9 cellular contexts compared by ENCODE assay signal in the genomic region with DNA sequence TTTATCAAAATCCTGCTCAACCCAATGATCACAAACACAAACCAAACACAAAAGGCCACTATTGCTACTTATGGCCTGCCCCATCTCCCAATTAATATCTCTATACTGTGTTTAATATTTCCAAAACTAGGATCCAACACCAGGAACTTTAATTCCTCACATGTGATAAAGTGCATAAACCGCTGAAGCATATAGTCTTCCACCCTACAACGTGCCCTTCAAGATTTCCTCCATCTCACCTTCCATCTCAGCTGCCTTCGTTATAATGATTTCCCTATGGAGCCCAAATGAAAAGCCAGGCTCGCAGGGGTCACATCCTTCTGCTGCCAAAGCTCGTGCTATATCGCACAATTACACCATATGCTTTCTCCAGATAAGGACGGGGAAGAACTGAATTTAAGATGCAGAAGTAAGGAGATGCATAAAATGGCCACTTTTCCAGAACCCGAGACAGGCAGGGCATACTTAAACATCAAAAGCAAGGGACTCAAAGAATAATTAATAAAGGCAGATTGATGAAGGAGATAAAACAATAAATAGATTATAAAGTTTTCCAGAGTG. TPM values are rescaled to one million over a fixed set of nuclear protein-coding genes. Genes with fewer than 3 reads are reported as not detected.
DNase-seq lines count a peak whose midpoint lies in the region; ATAC-seq and TF ChIP-seq lines count a peak whose summit lies in the region.
"Had no signal": no experiment of that assay in that cellular context is flagged by ENCODE, and none has a peak within 500 bp of the region (broad histone marks: within the 10 kb centered on the region; RNA-seq: fewer than 3 reads in every experiment).

No MANE protein-coding gene starts in this region.

- intact Hi-C loops in activated CD4-positive, alpha-beta T cell treated with anti-CD3 and anti-CD28 coated beads for 36 hours (cut with DNase I, micrococcal nuclease), result no loop called here

- CTCF ChIA-PET in activated CD4-positive, alpha-beta T cell treated with anti-CD3 and anti-CD28 coated beads for 36 hours (lab: Charles Lee), result interaction anchor here (0.7 kb wide), 1 partner anchor 14 kb away, joined by 3 read pairs; no protein-coding TSS in a partner anchor

- no peaks in the 10 kb centered on the region for H3K9me3 ChIP-seq in RWPE2 (ENCODE audit: severe bottlenecking)

- H3K27me3 ChIP-seq in RWPE2 (ENCODE audit: insufficient read depth, poor library complexity, severe bottlenecking), result no peaks in the 10 kb centered on the region

- ATAC-seq in activated CD4-positive, alpha-beta T cell treated with anti-CD3 and anti-CD28 coated beads for 36 hours, result no peak
- ATAC-seq in RWPE2 (ENCODE audit: low read depth), result no peak

- H3K27ac ChIP-seq in RWPE2 (ENCODE audit: poor library complexity, severe bottlenecking), result peak overlapping the region; percentile 36

- H3K27me3 Mint-ChIP-seq in activated CD4-positive, alpha-beta T cell treated with anti-CD3 and anti-CD28 coated beads for 36 hours, result peaks cover 31% of the 10 kb centered on the region

- H3K36me3 Mint-ChIP-seq in activated CD4-positive, alpha-beta T cell treated with anti-CD3 and anti-CD28 coated beads for 36 hours (ENCODE audit: low read depth), result no peaks in the 10 kb centered on the region

- DNase-seq in activated CD4-positive, alpha-beta T cell treated with anti-CD3 and anti-CD28 coated beads for 36 hours, result no peak
- DNase-seq in activated CD4-positive, alpha-beta T cell treated with anti-CD3 and anti-CD28 coated beads for 48 hours, result no peak
- DNase-seq in RWPE2 (ENCODE audit: low spot score) (no peak), fibroblast of mammary gland (ENCODE audit: low read depth) (peak; percentile 12), skeletal muscle cell (ENCODE audit: low read depth) (no peak), activated gamma-delta T cell (lab: John Stamatoyannopoulos, UW) (no peak), ureter (ENCODE audit: low spot score) (no peak), foreskin melanocyte (no peak)
- DNase-seq: GOT3 had no signal

- H3K4me3 ChIP-seq in RWPE2 (ENCODE audit: severe bottlenecking) (peak overlapping the region; percentile 90), fibroblast of mammary gland (ENCODE audit: control insufficient read depth, low read depth, low read length) (peak overlapping the region; percentile 90), skeletal muscle cell (ENCODE audit: low read depth, low read length) (peak overlapping the region; percentile 93)

- H3K27ac Mint-ChIP-seq in activated CD4-positive, alpha-beta T cell treated with anti-CD3 and anti-CD28 coated beads for 36 hours, result no peak overlapping the region

- peak overlapping the region; percentile 87 for H3K4me3 Mint-ChIP-seq in activated CD4-positive, alpha-beta T cell treated with anti-CD3 and anti-CD28 coated beads for 36 hours

- H3K4me1 Mint-ChIP-seq in activated CD4-positive, alpha-beta T cell treated with anti-CD3 and anti-CD28 coated beads for 36 hours, result peaks cover 4% of the 10 kb centered on the region

- POLR2A ChIA-PET in activated CD4-positive, alpha-beta T cell treated with anti-CD3 and anti-CD28 coated beads for 36 hours (lab: Charles Lee), result no interaction called here

- H3K4me1 ChIP-seq in RWPE2 (ENCODE audit: insufficient read depth, poor library complexity, severe bottlenecking), result no peaks in the 10 kb centered on the region

- no peaks in the 10 kb centered on the region for H3K9me3 Mint-ChIP-seq in activated CD4-positive, alpha-beta T cell treated with anti-CD3 and anti-CD28 coated beads for 36 hours (ENCODE audit: low read depth)

- TF ChIP-seq CTCF in RWPE2 (IDR thresholded peaks at IDR 0.05; ENCODE audit: poor library complexity, severe bottlenecking), result no peak
- no peak for TF ChIP-seq CTCF in fibroblast of mammary gland (conservative IDR thresholded peaks at IDR 0.05; ENCODE audit: control insufficient read depth, insufficient read depth, low read depth, low read length)

- no peaks in the 10 kb centered on the region for H3K36me3 ChIP-seq in RWPE2 (ENCODE audit: low read depth)

RNA-seq across cellular contexts. Expression of gene MYH10, which starts 1.8 kb away (rescaled TPM):
- total RNA-seq in activated CD4-positive, alpha-beta T cell treated with anti-CD3 and anti-CD28 coated beads for 36 hours, result 10 to 100 TPM; 17.0 to 21.3 TPM
- total RNA-seq in ureter, result 30.8 TPM
